8 cellular contexts compared by ENCODE assay signal in the genomic region with DNA sequence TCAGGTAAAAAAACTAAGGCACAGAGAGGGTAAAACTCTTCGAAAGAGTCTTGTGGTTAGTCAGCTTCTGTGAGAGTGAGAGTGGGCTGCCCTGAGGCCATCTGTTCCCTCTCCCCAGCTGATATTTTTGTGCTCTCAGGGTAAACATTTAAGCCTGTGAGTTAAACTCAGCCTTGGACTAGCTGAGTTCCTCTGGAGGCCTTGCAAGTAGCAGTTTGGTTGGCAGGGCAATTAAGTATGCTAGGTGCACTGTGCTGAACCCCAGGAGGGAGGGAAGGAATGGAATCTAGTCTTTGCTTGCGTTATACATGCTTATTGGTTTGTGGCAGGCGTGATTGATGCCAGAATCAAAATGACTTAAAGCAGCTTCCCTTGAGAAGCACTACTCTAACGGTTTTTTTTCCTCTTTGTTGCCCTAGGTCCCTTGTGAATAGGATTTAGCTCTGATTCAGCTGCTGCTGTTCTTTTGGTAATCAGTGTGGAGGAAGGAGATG.
DNase-seq lines count a peak whose midpoint lies in the region; ATAC-seq and TF ChIP-seq lines count a peak whose summit lies in the region.

No MANE protein-coding gene starts in this region.

- DNase-seq in germinal center (ENCODE audit: low spot score) (peak; percentile 7), colonic mucosa (no peak), AG20443 (ENCODE audit: low spot score) (no peak), NCI-H1930 (lab: John Stamatoyannopoulos, UW) (no peak)
- no peak for DNase-seq in activated T-cell treated with anti-CD3 and anti-CD28 coated beads, Interleukin-2, amount 50 U/mL, for 24 hours

- no peaks in the 10 kb centered on the region for H3K27me3 ChIP-seq in colonic mucosa

- no peak overlapping the region for H3K27ac ChIP-seq in colonic mucosa

- H3K27ac Mint-ChIP-seq in activated T-cell treated with anti-CD3 and anti-CD28 coated beads, Interleukin-2, amount 50 U/mL, for 24 hours = no peak overlapping the region

- H3K9me3 ChIP-seq in colonic mucosa = no peaks in the 10 kb centered on the region

- H3K4me1 ChIP-seq in colonic mucosa = no peaks in the 10 kb centered on the region

- no peaks in the 10 kb centered on the region for H3K9me3 Mint-ChIP-seq in activated T-cell treated with anti-CD3 and anti-CD28 coated beads, Interleukin-2, amount 50 U/mL, for 24 hours

- no peaks in the 10 kb centered on the region for H3K36me3 ChIP-seq in colonic mucosa

- H3K4me3 ChIP-seq in GM08714 (ENCODE audit: low read length) (peak overlapping the region; percentile 6), colonic mucosa (no peak overlapping the region)

- intact Hi-C loops in colonic mucosa (cut with DNase I) = no loop called here

- peaks cover 21% of the 10 kb centered on the region for H3K4me1 Mint-ChIP-seq in activated T-cell treated with anti-CD3 and anti-CD28 coated beads, Interleukin-2, amount 50 U/mL, for 24 hours (ENCODE audit: low read depth)

- ATAC-seq in GM21423 (IDR thresholded peaks at IDR 0.05; ENCODE audit: unreplicated experiment) (peak; percentile 66), HG03565 (IDR thresholded peaks at IDR 0.05; ENCODE audit: unreplicated experiment) (peak; percentile 42)

- no peak overlapping the region for H3K9ac ChIP-seq in colonic mucosa (ENCODE audit: low read depth in 2 of 2, low read length in 2 of 2)

- no peak overlapping the region for H3K4me3 Mint-ChIP-seq in activated T-cell treated with anti-CD3 and anti-CD28 coated beads, Interleukin-2, amount 50 U/mL, for 24 hours

- no peaks in the 10 kb centered on the region for H3K36me3 Mint-ChIP-seq in activated T-cell treated with anti-CD3 and anti-CD28 coated beads, Interleukin-2, amount 50 U/mL, for 24 hours (ENCODE audit: low read depth)

- no peak for TF ChIP-seq CTCF in colonic mucosa (IDR thresholded peaks at IDR 0.05)

- H3K27me3 Mint-ChIP-seq in activated T-cell treated with anti-CD3 and anti-CD28 coated beads, Interleukin-2, amount 50 U/mL, for 24 hours = peaks cover 16% of the 10 kb centered on the region
